ENCODE assay signal across 18 cellular contexts in genomic region chr3:168295027-168295426, GRCh38.
A peak's percentile ranks its signal among the peaks of the same experiment; 100 is the strongest.
DNase-seq lines count a peak whose midpoint lies in the region; ATAC-seq and TF ChIP-seq lines count a peak whose summit lies in the region.
"Had no signal": no experiment of that assay in that cellular context is flagged by ENCODE, and none has a peak within 500 bp of the region (broad histone marks: within the 10 kb centered on the region; RNA-seq: fewer than 3 reads in every experiment).

No MANE protein-coding gene starts in this region.

- H3K27ac ChIP-seq in MM.1S (ENCODE audit: low read length) (no peak overlapping the region), mesendoderm (ENCODE audit: low read depth, low read length) (no peak overlapping the region)
- H3K27ac ChIP-seq: BLaER1 had no signal

- no peak overlapping the region for H3K4ac ChIP-seq in mesendoderm (ENCODE audit: low read depth, low read length)

- H3K4me3 Mint-ChIP-seq in activated naive CD4-positive, alpha-beta T cell treated with anti-CD3 and anti-CD28 coated beads, Interleukin-2, amount 10 ng/mL, durations not matched to agents 7 days and 5 days = no peak overlapping the region
- H3K4me3 Mint-ChIP-seq: CD14-positive monocyte; CD4-positive, alpha-beta memory T cell; IgD-negative memory B cell had no signal

- H3K27me3 ChIP-seq in MM.1S (replicated peaks; ENCODE audit: insufficient read depth, low read length) (no peaks in the 10 kb centered on the region), mesendoderm (ENCODE audit: insufficient read depth, low read length, poor library complexity) (no peaks in the 10 kb centered on the region)
- H3K27me3 ChIP-seq: BLaER1 had no signal

- no peak overlapping the region for H2BK5ac ChIP-seq in mesendoderm (ENCODE audit: low read length)

- H3K9ac ChIP-seq in MM.1S (ENCODE audit: low read length) = no peak overlapping the region
- H3K9ac ChIP-seq in mesendoderm (ENCODE audit: low read length) = no peak overlapping the region
- H3K9ac ChIP-seq: BLaER1 had no signal

- no peaks in the 10 kb centered on the region for H3K79me1 ChIP-seq in mesendoderm (ENCODE audit: low read length)

- no peak overlapping the region for H2AK5ac ChIP-seq in mesendoderm (ENCODE audit: low read length)

- no peak overlapping the region for H3K4me3 ChIP-seq in GM12865 (ENCODE audit: low read depth, low read length)
- no peak overlapping the region for H3K4me3 ChIP-seq in MM.1S (ENCODE audit: low read length)
- H3K4me3 ChIP-seq in mesendoderm (ENCODE audit: low read length) = no peak overlapping the region
- H3K4me3 ChIP-seq: BLaER1, HAP-1 had no signal

- CTCF ChIA-PET in activated naive CD4-positive, alpha-beta T cell treated with anti-CD3 and anti-CD28 coated beads, Interleukin-2, amount 10 ng/mL, durations not matched to agents 7 days and 5 days (lab: Charles Lee) = interaction anchor here (0.7 kb wide), 1 partner anchor 18 kb away, joined by 3 read pairs; no protein-coding TSS in a partner anchor

- no peaks in the 10 kb centered on the region for H3F3A ChIP-seq in MM.1S (ENCODE audit: insufficient read depth, low read length)

- no CpG with 5 or more reads among the region's 1 CpG for WGBS in mesendoderm (ENCODE audit: extremely low coverage, insufficient coverage, low lambda C conversion rate)

- no peaks in the 10 kb centered on the region for H3K9me3 Mint-ChIP-seq in activated naive CD4-positive, alpha-beta T cell treated with anti-CD3 and anti-CD28 coated beads, Interleukin-2, amount 10 ng/mL, durations not matched to agents 7 days and 5 days
- H3K9me3 Mint-ChIP-seq: IgD-negative memory B cell had no signal

- no peaks in the 10 kb centered on the region for H3K36me3 Mint-ChIP-seq in activated naive CD4-positive, alpha-beta T cell treated with anti-CD3 and anti-CD28 coated beads, Interleukin-2, amount 10 ng/mL, durations not matched to agents 7 days and 5 days
- H3K36me3 Mint-ChIP-seq: CD14-positive monocyte; CD4-positive, alpha-beta memory T cell; IgD-negative memory B cell had no signal

- H4K8ac ChIP-seq in mesendoderm (ENCODE audit: low read depth, low read length) = no peak overlapping the region

- H3K27me3 Mint-ChIP-seq in activated naive CD4-positive, alpha-beta T cell treated with anti-CD3 and anti-CD28 coated beads, Interleukin-2, amount 10 ng/mL, durations not matched to agents 7 days and 5 days = no peaks in the 10 kb centered on the region
- H3K27me3 Mint-ChIP-seq: CD4-positive, alpha-beta memory T cell; IgD-negative memory B cell had no signal

- no peaks in the 10 kb centered on the region for H3K36me3 ChIP-seq in MM.1S (replicated peaks; ENCODE audit: insufficient read depth, low read length)
- H3K36me3 ChIP-seq in mesendoderm (ENCODE audit: control insufficient read depth, insufficient read depth, low read length) = no peaks in the 10 kb centered on the region
- H3K36me3 ChIP-seq: BLaER1, HAP-1 had no signal

- no peaks in the 10 kb centered on the region for H3K79me2 ChIP-seq in MM.1S (ENCODE audit: low read length)
- no peaks in the 10 kb centered on the region for H3K79me2 ChIP-seq in mesendoderm (ENCODE audit: control insufficient read depth, insufficient read depth, low read length)

- H3K27ac Mint-ChIP-seq in activated naive CD4-positive, alpha-beta T cell treated with anti-CD3 and anti-CD28 coated beads, Interleukin-2, amount 10 ng/mL, durations not matched to agents 7 days and 5 days = no peak overlapping the region
- H3K27ac Mint-ChIP-seq: CD14-positive monocyte; CD4-positive, alpha-beta memory T cell; IgD-negative memory B cell had no signal

- peak overlapping the region; percentile 31 for H3K56ac ChIP-seq in mesendoderm (ENCODE audit: low read length)

- no peak overlapping the region for H3K18ac ChIP-seq in mesendoderm (ENCODE audit: low read length)

- TF ChIP-seq CTCF in GM12865 (IDR thresholded peaks at IDR 0.05; ENCODE audit: insufficient read depth, low read depth, low read length, missing control alignments) (no peak), MM.1S (IDR thresholded peaks at IDR 0.05; ENCODE audit: low read length) (no peak)

- no peaks in the 10 kb centered on the region for H3K9me2 ChIP-seq in MM.1S (replicated peaks; ENCODE audit: insufficient read depth, low read length)

- no peaks in the 10 kb centered on the region for H4K20me1 ChIP-seq in MM.1S (ENCODE audit: insufficient read depth, low read length)
- H4K20me1 ChIP-seq: BLaER1 had no signal

- DNase-seq in GM12865 (ENCODE audit: low read depth) = peak; percentile 18
- DNase-seq in MM.1S = peak; percentile 17
- no peak for DNase-seq in mesendoderm
- DNase-seq in UCSD-AML1 (lab: John Stamatoyannopoulos, UW; ENCODE audit: unreplicated experiment) = no peak
- DNase-seq in activated naive CD4-positive, alpha-beta T cell treated with anti-CD3 and anti-CD28 coated beads, Interleukin-2, amount 10 ng/mL, durations not matched to agents 7 days and 5 days = no peak
- no peak for DNase-seq in stimulated activated CD4-positive, alpha-beta T cell treated with anti-CD3 and anti-CD28 coated beads, Interleukin-4, amount 100 ng/mL, for 1 hour
- DNase-seq: 8988T; CD4-positive, alpha-beta memory T cell; DMS79 treated with DMSO at 0.1 percent for 48 hours; GF-D8; KBM-7 had no signal

- H3K4me1 Mint-ChIP-seq in activated naive CD4-positive, alpha-beta T cell treated with anti-CD3 and anti-CD28 coated beads, Interleukin-2, amount 10 ng/mL, durations not matched to agents 7 days and 5 days = no peaks in the 10 kb centered on the region
- H3K4me1 Mint-ChIP-seq: CD14-positive monocyte; CD4-positive, alpha-beta memory T cell; IgD-negative memory B cell had no signal

- no peak overlapping the region for H2AFZ ChIP-seq in MM.1S (ENCODE audit: low read length)

- H3K4me2 ChIP-seq in MM.1S (ENCODE audit: low read depth, low read length) (no peak overlapping the region), mesendoderm (ENCODE audit: low read length) (no peak overlapping the region)
- H3K4me2 ChIP-seq: BLaER1 had no signal

- H2BK120ac ChIP-seq in mesendoderm (ENCODE audit: low read depth, low read length) = no peak overlapping the region

- H3K23ac ChIP-seq in mesendoderm (ENCODE audit: low read length) = no peak overlapping the region

- no peaks in the 10 kb centered on the region for H3K4me1 ChIP-seq in MM.1S (ENCODE audit: low read length)
- H3K4me1 ChIP-seq in mesendoderm (ENCODE audit: control insufficient read depth, low read depth, low read length) = peaks cover 3% of the 10 kb centered on the region
- H3K4me1 ChIP-seq: HAP-1 had no signal

- H2BK15ac ChIP-seq in mesendoderm (replicated peaks; ENCODE audit: low read depth) = no peak overlapping the region

- peak; percentile 78 for ATAC-seq in GM19351 (IDR thresholded peaks at IDR 0.05; ENCODE audit: unreplicated experiment)
- no peak for ATAC-seq in HG03039 (IDR thresholded peaks at IDR 0.05; ENCODE audit: unreplicated experiment)
- ATAC-seq: HepG2 had no signal

- H4K5ac ChIP-seq in mesendoderm (ENCODE audit: low read length) = no peak overlapping the region

- H3K9me3 ChIP-seq in MM.1S (replicated peaks; ENCODE audit: insufficient read depth, low read length) = no peaks in the 10 kb centered on the region
- H3K9me3 ChIP-seq: BLaER1, HAP-1 had no signal

Comparison
In these comparisons a context has a peak if more than half of its experiments do, and no peak if none do; other contexts are left out.
1. DNase-seq: peak in GM12865 (single experiment) and MM.1S (single experiment); none in mesendoderm (single experiment), UCSD-AML1 (single experiment), activated naive CD4-positive, alpha-beta T cell treated with anti-CD3 and anti-CD28 coated beads, Interleukin-2, amount 10 ng/mL, durations not matched to agents 7 days and 5 days (single experiment) and stimulated activated CD4-positive, alpha-beta T cell treated with anti-CD3 and anti-CD28 coated beads, Interleukin-4, amount 100 ng/mL, for 1 hour (single experiment).